In the genomic region with DNA sequence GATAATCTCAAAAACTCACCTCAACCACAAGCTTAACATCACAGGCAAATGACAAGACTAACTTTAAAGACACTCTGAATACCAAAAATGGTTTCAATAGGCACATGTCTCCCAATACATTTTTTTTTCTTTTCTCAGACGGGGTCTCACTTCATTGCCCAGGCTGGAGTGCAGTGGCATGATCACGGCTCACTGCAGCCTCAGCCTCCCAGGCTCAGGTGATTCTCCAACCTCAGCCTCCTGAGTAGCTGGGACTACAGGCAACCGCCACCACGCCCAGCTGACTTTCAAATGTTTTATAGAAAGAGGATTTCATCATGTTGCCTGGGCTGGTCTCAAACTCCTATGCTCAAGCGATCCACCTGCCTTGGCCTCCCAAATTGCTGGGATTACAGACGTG, we compare ENCODE assay signal across 7 cellular contexts.
DNase-seq lines count a peak whose midpoint lies in the region; TF ChIP-seq lines count a peak whose summit lies in the region.
"Not testable (repeated sequence)": the region's sequence is repeated elsewhere in the genome, so short reads cannot be mapped to it uniquely, and the experiment has no call there.

No MANE protein-coding gene starts in this region.

- not testable (repeated sequence) for H3T11ph ChIP-seq in H9 (ENCODE audit: low read length)

- not testable (repeated sequence) for H2BK12ac ChIP-seq in H9 (ENCODE audit: insufficient read length, low read depth, low read length)

- not testable (repeated sequence) for H3K27ac ChIP-seq in BLaER1; H9 (ENCODE audit: insufficient read length, low read depth, low read length)
- H3K27ac ChIP-seq in angular gyrus (ENCODE audit: low read depth, low read length) (peak overlapping the region; percentile 89), dorsolateral prefrontal cortex (peak overlapping the region in 58 of 59 donors; percentile 58 to 100 (median 96)), temporal lobe (ENCODE audit: low read depth, low read length) (peak overlapping the region; percentile 99), uterus (peak overlapping the region; percentile 17 to 62)

- H4K20me1 ChIP-seq in BLaER1; H9 (ENCODE audit: control insufficient read depth, insufficient read depth, insufficient read length): not testable (repeated sequence)

- TF ChIP-seq CTCF in H9 (conservative IDR thresholded peaks at IDR 0.05); dorsolateral prefrontal cortex (IDR thresholded peaks at IDR 0.05 in 54 of 56, conservative IDR thresholded peaks at IDR 0.05 in 2 of 56; ENCODE audit: low read depth in 1 of 56, partially characterized antibody in 56 of 56); nephron progenitor cell (IDR thresholded peaks at IDR 0.05); uterus (IDR thresholded peaks at IDR 0.05): not testable (repeated sequence)

- not testable (repeated sequence) for H3K4me3 ChIP-seq in BLaER1, dorsolateral prefrontal cortex, uterus

- H3K4me1 Mint-ChIP-seq in H9: peaks cover 13 to 16% of the 10 kb centered on the region in 2 experiments; a peak in 3 of 4 replicates
- peaks cover 79% of the 10 kb centered on the region for H3K4me1 Mint-ChIP-seq in nephron progenitor cell

- not testable (repeated sequence) for H3K4ac ChIP-seq in H9 (ENCODE audit: low read depth, low read length)

- no CpG with 5 or more reads among the region's 6 CpGs for WGBS in H9 (ENCODE audit: extremely low coverage, insufficient read length, low lambda C conversion rate)

- not testable (repeated sequence) for H3K9me3 ChIP-seq in BLaER1; H9 (ENCODE audit: control insufficient read depth, low read depth, low read length); uterus

- not testable (repeated sequence) for H3K9me3 Mint-ChIP-seq in H9, nephron progenitor cell

- not testable (repeated sequence) for H2BK5ac ChIP-seq in H9 (ENCODE audit: insufficient read length, low read length)

- H3K27me3 Mint-ChIP-seq in H9 (ENCODE audit: low read depth); nephron progenitor cell (ENCODE audit: low read depth, poor library complexity): not testable (repeated sequence)

- TF ChIP-seq POLR2A in uterus (IDR thresholded peaks at IDR 0.05): not testable (repeated sequence)

- not testable (repeated sequence) for H2BK15ac ChIP-seq in H9 (ENCODE audit: low read depth, low read length)

- not testable (repeated sequence) for H2BK20ac ChIP-seq in H9 (ENCODE audit: low read depth, low read length, poor library complexity, severe bottlenecking)

- H4K8ac ChIP-seq in H9 (replicated peaks; ENCODE audit: insufficient read length, low read depth, low read length): not testable (repeated sequence)

- H3K36me3 ChIP-seq in BLaER1, uterus: not testable (repeated sequence)

- H2BK120ac ChIP-seq in H9 (ENCODE audit: low read depth, low read length, poor library complexity, severe bottlenecking): not testable (repeated sequence)

- H2AFZ ChIP-seq in H9 (ENCODE audit: low read length): not testable (repeated sequence)

- not testable (repeated sequence) for H3K23me2 ChIP-seq in H9 (ENCODE audit: insufficient read length, low read depth, low read length, poor library complexity, severe bottlenecking)

- H3K4me1 ChIP-seq in BLaER1: peaks cover 80% of the 10 kb centered on the region
- not testable (repeated sequence) for H3K4me1 ChIP-seq in H9 (ENCODE audit: insufficient read depth, low read length); uterus

- H3K14ac ChIP-seq in H9 (ENCODE audit: insufficient read depth, low read length): not testable (repeated sequence)

- not testable (repeated sequence) for H3K4me3 Mint-ChIP-seq in H9, nephron progenitor cell

- not testable (repeated sequence) for H3K27me3 ChIP-seq in BLaER1; H9 (ENCODE audit: insufficient read depth, low read length); dorsolateral prefrontal cortex; uterus

- not testable (repeated sequence) for DNase-seq in H9, dorsolateral prefrontal cortex, nephron progenitor cell, uterus

- H4K91ac ChIP-seq in H9 (ENCODE audit: insufficient read length, low read depth, low read length): not testable (repeated sequence)

- H3K27ac Mint-ChIP-seq in H9: peak overlapping the region in 2 of 3 experiments; percentile 82 to 84; a peak in 2 of 7 replicates
- peak overlapping the region; percentile 58 for H3K27ac Mint-ChIP-seq in nephron progenitor cell

- not testable (repeated sequence) for H3K23ac ChIP-seq in H9 (ENCODE audit: insufficient read length, low read depth, low read length)

- H3K18ac ChIP-seq in H9 (ENCODE audit: insufficient read length, low read depth, low read length): not testable (repeated sequence)

- H3K79me1 ChIP-seq in H9 (ENCODE audit: insufficient read depth, low read depth, low read length, poor library complexity, severe bottlenecking): not testable (repeated sequence)

- not testable (repeated sequence) for H3K56ac ChIP-seq in H9 (ENCODE audit: insufficient read length, low read depth, low read length)

- H3K4me2 ChIP-seq in BLaER1: peak overlapping the region; percentile 29
- H3K4me2 ChIP-seq in H9 (ENCODE audit: insufficient read depth, insufficient read length, low read length): not testable (repeated sequence)

- H2AK5ac ChIP-seq in H9 (ENCODE audit: insufficient read length, low read length): not testable (repeated sequence)

- H3K9ac ChIP-seq in BLaER1; H9 (ENCODE audit: extremely low read depth, insufficient read length, low read length): not testable (repeated sequence)

- H3K36me3 Mint-ChIP-seq in H9 (ENCODE audit: insufficient read depth in 1 of 3, low read depth in 3 of 3) (peaks cover 41 to 95% (median 91%) of the 10 kb centered on the region in 3 experiments; a peak in 6 of 7 replicates), nephron progenitor cell (ENCODE audit: low read depth) (peaks cover 67% of the 10 kb centered on the region)

- not testable (repeated sequence) for H3K79me2 ChIP-seq in H9 (ENCODE audit: insufficient read depth, low read length)

- intact Hi-C loops in dorsolateral prefrontal cortex (cut with DNase I): loop anchor here in 1 of 2 donors (5.0 kb wide), 1 partner anchor 83 kb away; no protein-coding TSS in a partner anchor
- intact Hi-C loops in uterus (cut with DNase I; ENCODE audit: low total_unique reads): not testable (repeated sequence)

- not testable (repeated sequence) for H4K5ac ChIP-seq in H9 (ENCODE audit: insufficient read length, low read depth, low read length)
